ENCODE assay signal across 2 cellular contexts in the genomic region with DNA sequence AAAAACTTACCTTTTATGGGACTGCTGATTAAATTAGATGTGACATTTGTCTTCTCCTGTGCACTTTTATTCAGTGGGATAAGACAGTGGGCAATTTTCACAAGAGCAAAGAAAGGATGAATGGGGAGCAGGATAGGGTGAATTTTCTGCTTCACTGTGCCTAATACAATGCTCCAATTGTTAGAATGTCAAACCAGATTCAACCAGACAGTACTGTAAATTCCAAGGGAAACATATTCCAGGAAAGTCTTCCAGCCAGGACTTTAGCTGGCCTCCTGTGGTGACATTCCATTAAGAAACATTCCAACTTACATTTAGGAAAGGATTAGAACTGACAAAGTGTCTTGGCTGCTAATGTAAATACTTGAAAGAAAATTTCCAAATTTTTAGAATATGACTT.
TF ChIP-seq lines count a peak whose summit lies in the region.

No MANE protein-coding gene starts in this region.

TF ChIP-seq in SK-N-SH treated with all-trans-retinoic acid at 6 μM for 48 hours, 23 proteins besides CTCF, POLR2A, EP300 and RAD21 (continued from another document):
- peak; percentile 32; the same call in 1 of the 2 replicates for TF ChIP-seq ISL1 (CRISPR knock-in tag; IDR thresholded peaks at IDR 0.05)

TF ChIP-seq in SK-N-SH, 30 proteins besides CTCF, POLR2A, EP300 and RAD21 (continued from another document):
- no peak for TF ChIP-seq YY1 (IDR thresholded peaks at IDR 0.05; ENCODE audit: low read depth)
- TF ChIP-seq, protein P1, sequence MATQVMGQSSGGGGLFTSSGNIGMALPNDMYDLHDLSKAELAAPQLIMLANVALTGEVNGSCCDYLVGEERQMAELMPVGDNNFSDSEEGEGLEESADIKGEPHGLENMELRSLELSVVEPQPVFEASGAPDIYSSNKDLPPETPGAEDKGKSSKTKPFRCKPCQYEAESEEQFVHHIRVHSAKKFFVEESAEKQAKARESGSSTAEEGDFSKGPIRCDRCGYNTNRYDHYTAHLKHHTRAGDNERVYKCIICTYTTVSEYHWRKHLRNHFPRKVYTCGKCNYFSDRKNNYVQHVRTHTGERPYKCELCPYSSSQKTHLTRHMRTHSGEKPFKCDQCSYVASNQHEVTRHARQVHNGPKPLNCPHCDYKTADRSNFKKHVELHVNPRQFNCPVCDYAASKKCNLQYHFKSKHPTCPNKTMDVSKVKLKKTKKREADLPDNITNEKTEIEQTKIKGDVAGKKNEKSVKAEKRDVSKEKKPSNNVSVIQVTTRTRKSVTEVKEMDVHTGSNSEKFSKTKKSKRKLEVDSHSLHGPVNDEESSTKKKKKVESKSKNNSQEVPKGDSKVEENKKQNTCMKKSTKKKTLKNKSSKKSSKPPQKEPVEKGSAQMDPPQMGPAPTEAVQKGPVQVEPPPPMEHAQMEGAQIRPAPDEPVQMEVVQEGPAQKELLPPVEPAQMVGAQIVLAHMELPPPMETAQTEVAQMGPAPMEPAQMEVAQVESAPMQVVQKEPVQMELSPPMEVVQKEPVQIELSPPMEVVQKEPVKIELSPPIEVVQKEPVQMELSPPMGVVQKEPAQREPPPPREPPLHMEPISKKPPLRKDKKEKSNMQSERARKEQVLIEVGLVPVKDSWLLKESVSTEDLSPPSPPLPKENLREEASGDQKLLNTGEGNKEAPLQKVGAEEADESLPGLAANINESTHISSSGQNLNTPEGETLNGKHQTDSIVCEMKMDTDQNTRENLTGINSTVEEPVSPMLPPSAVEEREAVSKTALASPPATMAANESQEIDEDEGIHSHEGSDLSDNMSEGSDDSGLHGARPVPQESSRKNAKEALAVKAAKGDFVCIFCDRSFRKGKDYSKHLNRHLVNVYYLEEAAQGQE (IDR thresholded peaks at IDR 0.05; ENCODE audit: low read depth, low read length): no peak
- TF ChIP-seq, protein P2, sequence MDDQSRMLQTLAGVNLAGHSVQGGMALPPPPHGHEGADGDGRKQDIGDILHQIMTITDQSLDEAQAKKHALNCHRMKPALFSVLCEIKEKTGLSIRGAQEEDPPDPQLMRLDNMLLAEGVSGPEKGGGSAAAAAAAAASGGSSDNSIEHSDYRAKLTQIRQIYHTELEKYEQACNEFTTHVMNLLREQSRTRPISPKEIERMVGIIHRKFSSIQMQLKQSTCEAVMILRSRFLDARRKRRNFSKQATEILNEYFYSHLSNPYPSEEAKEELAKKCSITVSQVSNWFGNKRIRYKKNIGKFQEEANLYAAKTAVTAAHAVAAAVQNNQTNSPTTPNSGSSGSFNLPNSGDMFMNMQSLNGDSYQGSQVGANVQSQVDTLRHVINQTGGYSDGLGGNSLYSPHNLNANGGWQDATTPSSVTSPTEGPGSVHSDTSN (IDR thresholded peaks at IDR 0.05): no peak
- no peak for TF ChIP-seq JUND (IDR thresholded peaks at IDR 0.05)
- no peak for TF ChIP-seq NRF1 (IDR thresholded peaks at IDR 0.05; ENCODE audit: low read depth, low read length)
